22 cellular contexts compared by ENCODE assay signal in the genomic region with DNA sequence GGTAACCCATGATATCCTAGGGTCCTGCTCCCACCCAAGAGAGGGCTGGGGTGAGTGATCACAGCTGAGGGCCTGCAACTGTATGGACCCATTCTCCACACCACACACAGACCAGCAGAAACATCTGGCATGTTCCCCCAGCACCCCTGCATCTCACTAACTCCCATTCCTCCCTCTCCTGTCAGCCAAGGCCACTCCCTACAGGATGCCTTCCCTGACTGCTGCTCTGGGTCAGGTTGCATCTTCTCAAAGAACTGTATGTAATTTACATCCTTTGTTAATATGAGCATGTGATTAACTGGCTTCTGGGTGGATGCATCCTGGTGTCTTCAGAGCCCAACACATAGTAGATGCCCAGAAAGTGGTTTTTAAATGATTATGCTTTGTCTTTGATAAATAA. TPM values are rescaled to one million over a fixed set of nuclear protein-coding genes. Genes with fewer than 3 reads are reported as not detected.
DNase-seq lines count a peak whose midpoint lies in the region; ATAC-seq and TF ChIP-seq lines count a peak whose summit lies in the region.
"Had no signal": no experiment of that assay in that cellular context is flagged by ENCODE, and none has a peak within 500 bp of the region (broad histone marks: within the 10 kb centered on the region; RNA-seq: fewer than 3 reads in every experiment).

No MANE protein-coding gene starts in this region.

- CTCF ChIA-PET in activated CD8-positive, alpha-beta memory T cell treated with anti-CD3 and anti-CD28 coated beads, Interleukin-2, amount 10 ng/mL, durations not matched to agents 7 days and 5 days (lab: Charles Lee), result no interaction called here
- CTCF ChIA-PET in Panc1 (lab: Charles Lee), result no interaction called here

- POLR2A ChIA-PET in Panc1 (lab: Charles Lee), result no interaction called here

- BruUV-seq in Panc1 (replicated peaks; lab: Mats Ljungman, UMichigan), result no TSS peak

- no peaks in the 10 kb centered on the region for H3K9me3 ChIP-seq in BLaER1
- H3K9me3 ChIP-seq in Panc1 (ENCODE audit: control insufficient read depth, insufficient read depth, low read depth, low read length), result no peaks in the 10 kb centered on the region

- no peak overlapping the region for H3K4me3 Mint-ChIP-seq in activated CD8-positive, alpha-beta memory T cell treated with anti-CD3 and anti-CD28 coated beads, Interleukin-2, amount 10 ng/mL, durations not matched to agents 7 days and 5 days
- peak overlapping the region; percentile 47 for H3K4me3 Mint-ChIP-seq in endothelial cell (ENCODE audit: unreplicated experiment)
- H3K4me3 Mint-ChIP-seq: B cell; CD14-positive monocyte; CD4-positive, alpha-beta T cell; CD8-positive, alpha-beta memory T cell had no signal

- H3K36me3 ChIP-seq in BLaER1 (no peaks in the 10 kb centered on the region), Panc1 (ENCODE audit: control insufficient read depth, insufficient read depth, low read length) (no peaks in the 10 kb centered on the region)

- H3K4me3 ChIP-seq in BLaER1 (no peak overlapping the region), Panc1 (ENCODE audit: low read depth in 2 of 2, low read length in 2 of 2) (no peak overlapping the region)
- H3K4me3 ChIP-seq: BLaER1 treated with 17β-estradiol and CSF1 and Interleukin-3, amounts not matched to agents 10 nM and 100 nM; GM12878 had no signal

- no peaks in the 10 kb centered on the region for H3K9me3 Mint-ChIP-seq in activated CD8-positive, alpha-beta memory T cell treated with anti-CD3 and anti-CD28 coated beads, Interleukin-2, amount 10 ng/mL, durations not matched to agents 7 days and 5 days (ENCODE audit: low read depth)
- H3K9me3 Mint-ChIP-seq in endothelial cell (ENCODE audit: unreplicated experiment), result no peaks in the 10 kb centered on the region
- H3K9me3 Mint-ChIP-seq: CD4-positive, alpha-beta T cell; CD8-positive, alpha-beta memory T cell had no signal

- H3K27me3 Mint-ChIP-seq in activated CD8-positive, alpha-beta memory T cell treated with anti-CD3 and anti-CD28 coated beads, Interleukin-2, amount 10 ng/mL, durations not matched to agents 7 days and 5 days, result peaks cover 4% of the 10 kb centered on the region
- peaks cover 7% of the 10 kb centered on the region for H3K27me3 Mint-ChIP-seq in endothelial cell (ENCODE audit: unreplicated experiment)

- no peak overlapping the region for H3K27ac ChIP-seq in BLaER1
- H3K27ac ChIP-seq in Panc1 (ENCODE audit: low read length), result no peak overlapping the region
- H3K27ac ChIP-seq: 22Rv1; BLaER1 treated with 17β-estradiol and CSF1 and Interleukin-3, amounts not matched to agents 10 nM and 100 nM had no signal

- TF ChIP-seq CTCF in Panc1 (IDR thresholded peaks at IDR 0.05) (no peak), endothelial cell (IDR thresholded peaks at IDR 0.05; ENCODE audit: unreplicated experiment) (no peak)

- H3K4me2 ChIP-seq in BLaER1, result peak overlapping the region; percentile 50; the same call in 1 of the 2 replicates

- H3K9ac ChIP-seq in BLaER1, result no peak overlapping the region

- DNase-seq in activated CD8-positive, alpha-beta memory T cell treated with anti-CD3 and anti-CD28 coated beads, Interleukin-2, amount 50 U/mL, for 48 hours, result peak; percentile 18
- no peak for DNase-seq in activated CD8-positive, alpha-beta memory T cell treated with anti-CD3 and anti-CD28 coated beads, Interleukin-2, amount 10 ng/mL, durations not matched to agents 7 days and 5 days
- DNase-seq in Panc1 (ENCODE audit: low read depth, low spot score) (no peak), endothelial cell (ENCODE audit: low spot score) (no peak), SKM-1 treated with dmso at 0.1 percent for 144 hours (lab: John Stamatoyannopoulos, UW; ENCODE audit: unreplicated experiment) (no peak), hypothalamus (lab: John Stamatoyannopoulos, UW) (no peak)
- no peak for DNase-seq in stimulated activated CD4-positive, alpha-beta T cell treated with anti-CD3 and anti-CD28 coated beads, Interleukin-4, amount 100 ng/mL, for 1 hour
- DNase-seq: CD4-positive, alpha-beta T cell; CD8-positive, alpha-beta memory T cell; DMS 273 treated with DMSO at 0.1 percent for 48 hours; DMS79; EL; GDM1; GOT3; H7 had no signal

- intact Hi-C loops in Panc1 (cut with micrococcal nuclease; ENCODE audit: unreplicated experiment), result no loop called here

- H4K20me1 ChIP-seq in BLaER1, result no peaks in the 10 kb centered on the region

- ATAC-seq in activated CD8-positive, alpha-beta memory T cell treated with anti-CD3 and anti-CD28 coated beads, Interleukin-2, amount 10 ng/mL, durations not matched to agents 7 days and 5 days, result no peak
- ATAC-seq in Panc1, result peak; percentile 47; the same call in 1 of the 2 replicates
- ATAC-seq: GM12878, HCT116 had no signal

- in situ Hi-C loops in Panc1 (cut with HindIII; ENCODE audit: low pct_unique_long_range_greater_than_20kb, low sequenced_read_pairs), result no loop called here

- H3K4me1 Mint-ChIP-seq in activated CD8-positive, alpha-beta memory T cell treated with anti-CD3 and anti-CD28 coated beads, Interleukin-2, amount 10 ng/mL, durations not matched to agents 7 days and 5 days, result no peaks in the 10 kb centered on the region
- H3K4me1 Mint-ChIP-seq in endothelial cell (ENCODE audit: unreplicated experiment), result peaks cover 58% of the 10 kb centered on the region
- H3K4me1 Mint-ChIP-seq: B cell had no signal

- H3K27ac Mint-ChIP-seq in activated CD8-positive, alpha-beta memory T cell treated with anti-CD3 and anti-CD28 coated beads, Interleukin-2, amount 10 ng/mL, durations not matched to agents 7 days and 5 days, result no peak overlapping the region
- H3K27ac Mint-ChIP-seq in endothelial cell (ENCODE audit: unreplicated experiment), result no peak overlapping the region
- H3K27ac Mint-ChIP-seq: B cell; CD4-positive, alpha-beta T cell; CD8-positive, alpha-beta memory T cell had no signal

- H3K27me3 ChIP-seq in BLaER1 (no peaks in the 10 kb centered on the region), Panc1 (ENCODE audit: control insufficient read depth, insufficient read depth, low read length) (peaks cover 6% of the 10 kb centered on the region; the same call in 1 of the 2 replicates)
- H3K27me3 ChIP-seq: BLaER1 treated with 17β-estradiol and CSF1 and Interleukin-3, amounts not matched to agents 10 nM and 100 nM had no signal

- H3K4me1 ChIP-seq in BLaER1 (peaks cover 22% of the 10 kb centered on the region), Panc1 (ENCODE audit: control insufficient read depth, insufficient read depth, low read length) (no peaks in the 10 kb centered on the region)

- H3K36me3 Mint-ChIP-seq in activated CD8-positive, alpha-beta memory T cell treated with anti-CD3 and anti-CD28 coated beads, Interleukin-2, amount 10 ng/mL, durations not matched to agents 7 days and 5 days, result no peaks in the 10 kb centered on the region
- peaks cover 29% of the 10 kb centered on the region for H3K36me3 Mint-ChIP-seq in endothelial cell (ENCODE audit: low read depth, unreplicated experiment)
- H3K36me3 Mint-ChIP-seq: CD8-positive, alpha-beta memory T cell had no signal

RNA-seq across cellular contexts. Expression of a gene that starts 56.2 kb away (rescaled TPM):
- 10 to 100 TPM; 16.5 to 27.1 TPM for total RNA-seq in activated CD8-positive, alpha-beta memory T cell treated with anti-CD3 and anti-CD28 coated beads, Interleukin-2, amount 10 ng/mL, durations not matched to agents 7 days and 5 days
- total RNA-seq in Panc1 (2021; ENCODE audit: unreplicated experiment), result 0.44 TPM
- polyA plus RNA-seq in Panc1 (2012; ENCODE audit: insufficient read length), result 0.27 TPM
- total RNA-seq in endothelial cell (ENCODE audit: unreplicated experiment), result 117 TPM

Comparison
In these comparisons a context has a peak if more than half of its experiments do, and no peak if none do; other contexts are left out.
1. RNA of a gene that starts 56.2 kb away (total RNA-seq): 117 TPM in endothelial cell (single experiment) and 16.5 to 27.1 TPM in activated CD8-positive, alpha-beta memory T cell treated with anti-CD3 and anti-CD28 coated beads, Interleukin-2, amount 10 ng/mL, durations not matched to agents 7 days and 5 days; 0.44 TPM in Panc1 (single experiment); every median in the first group is over 10 times any median in the second.